1 cellular context compared by ENCODE assay signal in the genomic region with DNA sequence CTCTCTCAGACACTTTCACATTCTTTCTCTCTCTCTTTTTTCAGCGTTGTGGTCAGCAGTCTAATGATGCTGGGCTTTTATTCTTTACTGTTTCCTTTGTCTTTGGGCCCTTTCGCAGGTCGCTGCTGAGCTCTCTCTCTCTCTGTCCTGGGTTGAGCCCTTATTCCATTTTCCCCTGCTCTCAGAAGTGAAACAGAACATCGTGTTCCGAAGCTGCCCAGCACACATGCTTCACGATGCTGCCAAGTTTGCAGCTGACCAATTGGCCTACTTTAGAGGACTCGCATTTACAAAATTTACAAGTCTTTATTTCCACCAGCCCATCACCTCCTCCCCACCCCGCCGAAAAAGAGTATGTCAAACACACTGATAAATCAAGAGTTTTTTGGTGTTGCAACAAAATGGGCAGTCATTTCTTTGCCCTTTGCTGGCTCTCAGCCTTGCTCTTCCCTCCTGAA.
TF ChIP-seq lines count a peak whose summit lies in the region.

No MANE protein-coding gene starts in this region.

TF ChIP-seq in HepG2, 621 proteins besides CTCF, POLR2A, EP300 and RAD21 (continued from another document):
- TF ChIP-seq HDAC2 (CRISPR knock-in tag; IDR thresholded peaks at IDR 0.05) (no peak), KLF9 (CRISPR knock-in tag; IDR thresholded peaks at IDR 0.05; ENCODE audit: low read depth) (no peak), ZNF337 (CRISPR knock-in tag; IDR thresholded peaks at IDR 0.05; ENCODE audit: borderline replicate concordance, low read depth) (no peak), GATA4 (IDR thresholded peaks at IDR 0.05; ENCODE audit: borderline replicate concordance, low read depth) (no peak), MTF1 (CRISPR knock-in tag; IDR thresholded peaks at IDR 0.05) (no peak), RFX1 (IDR thresholded peaks at IDR 0.05) (no peak)
- TF ChIP-seq, protein P1, sequence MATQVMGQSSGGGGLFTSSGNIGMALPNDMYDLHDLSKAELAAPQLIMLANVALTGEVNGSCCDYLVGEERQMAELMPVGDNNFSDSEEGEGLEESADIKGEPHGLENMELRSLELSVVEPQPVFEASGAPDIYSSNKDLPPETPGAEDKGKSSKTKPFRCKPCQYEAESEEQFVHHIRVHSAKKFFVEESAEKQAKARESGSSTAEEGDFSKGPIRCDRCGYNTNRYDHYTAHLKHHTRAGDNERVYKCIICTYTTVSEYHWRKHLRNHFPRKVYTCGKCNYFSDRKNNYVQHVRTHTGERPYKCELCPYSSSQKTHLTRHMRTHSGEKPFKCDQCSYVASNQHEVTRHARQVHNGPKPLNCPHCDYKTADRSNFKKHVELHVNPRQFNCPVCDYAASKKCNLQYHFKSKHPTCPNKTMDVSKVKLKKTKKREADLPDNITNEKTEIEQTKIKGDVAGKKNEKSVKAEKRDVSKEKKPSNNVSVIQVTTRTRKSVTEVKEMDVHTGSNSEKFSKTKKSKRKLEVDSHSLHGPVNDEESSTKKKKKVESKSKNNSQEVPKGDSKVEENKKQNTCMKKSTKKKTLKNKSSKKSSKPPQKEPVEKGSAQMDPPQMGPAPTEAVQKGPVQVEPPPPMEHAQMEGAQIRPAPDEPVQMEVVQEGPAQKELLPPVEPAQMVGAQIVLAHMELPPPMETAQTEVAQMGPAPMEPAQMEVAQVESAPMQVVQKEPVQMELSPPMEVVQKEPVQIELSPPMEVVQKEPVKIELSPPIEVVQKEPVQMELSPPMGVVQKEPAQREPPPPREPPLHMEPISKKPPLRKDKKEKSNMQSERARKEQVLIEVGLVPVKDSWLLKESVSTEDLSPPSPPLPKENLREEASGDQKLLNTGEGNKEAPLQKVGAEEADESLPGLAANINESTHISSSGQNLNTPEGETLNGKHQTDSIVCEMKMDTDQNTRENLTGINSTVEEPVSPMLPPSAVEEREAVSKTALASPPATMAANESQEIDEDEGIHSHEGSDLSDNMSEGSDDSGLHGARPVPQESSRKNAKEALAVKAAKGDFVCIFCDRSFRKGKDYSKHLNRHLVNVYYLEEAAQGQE (IDR thresholded peaks at IDR 0.05; ENCODE audit: borderline replicate concordance in 1 of 2, low read depth in 1 of 2, low read length in 2 of 2): no peak
